ENCODE assay signal across 17 cellular contexts in the genomic region with DNA sequence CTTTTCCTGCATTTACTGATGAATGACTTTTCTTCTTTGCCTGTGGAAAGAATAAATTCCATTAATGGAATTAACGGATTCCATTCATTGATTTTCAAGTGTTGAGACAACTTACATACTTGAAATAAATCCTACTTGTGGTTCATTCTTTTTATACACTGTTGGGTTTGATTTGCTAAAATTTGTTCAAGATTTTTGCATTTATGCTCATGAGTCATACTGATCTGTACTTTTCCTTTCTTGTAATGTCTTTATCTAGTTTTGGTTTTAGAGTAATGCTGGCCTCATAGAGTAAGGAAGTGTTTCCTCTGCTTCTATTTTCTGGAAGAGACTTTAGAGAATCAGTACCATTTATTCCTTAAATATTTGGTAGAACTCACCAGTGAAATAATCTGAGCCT.
"Had no signal": no experiment of that assay in that cellular context is flagged by ENCODE, and none has a peak within 500 bp of the region (broad histone marks: within the 10 kb centered on the region; RNA-seq: fewer than 3 reads in every experiment).

No MANE protein-coding gene starts in this region.

- H3K27me3 ChIP-seq: gastroesophageal sphincter, upper lobe of left lung had no signal

- H3K9me3 ChIP-seq: gastroesophageal sphincter, left ventricle myocardium inferior, upper lobe of left lung had no signal

- H3K4me3 Mint-ChIP-seq: activated CD4-positive, alpha-beta memory T cell treated with anti-CD3 and anti-CD28 coated beads for 36 hours; brain; memory B cell; stimulated activated naive B cell treated with anti-CD40 and anti-IgM and Interleukin-4, amounts not matched to agents 10 μg/mL and 1 μg/mL and 100 μg/mL, for 72 hours had no signal

- H3K27ac Mint-ChIP-seq: activated CD4-positive, alpha-beta memory T cell treated with anti-CD3 and anti-CD28 coated beads for 36 hours; brain; memory B cell; natural killer cell treated with Interleukin-12 subunit alpha and Interleukin-12 subunit beta and Interleukin-15 and Interleukin-18, amount 100 ng/mL, for 72 hours; stimulated activated naive B cell treated with anti-CD40 and anti-IgM and Interleukin-4, amounts not matched to agents 10 μg/mL and 1 μg/mL and 100 μg/mL, for 72 hours had no signal

- H3K4me1 ChIP-seq: gastroesophageal sphincter, left ventricle myocardium inferior, upper lobe of left lung had no signal

- H3K4me1 Mint-ChIP-seq: brain; memory B cell; stimulated activated naive B cell treated with anti-CD40 and anti-IgM and Interleukin-4, amounts not matched to agents 10 μg/mL and 1 μg/mL and 100 μg/mL, for 72 hours had no signal

- H3K36me3 ChIP-seq: gastroesophageal sphincter, left ventricle myocardium inferior, upper lobe of left lung had no signal

- ATAC-seq: esophagus mucosa; gastroesophageal sphincter; natural killer cell treated with Interleukin-12 subunit alpha and Interleukin-12 subunit beta and Interleukin-15 and Interleukin-18, amount 100 ng/mL, for 72 hours; right cardiac atrium; stimulated activated naive B cell treated with anti-CD40 and anti-IgM and Interleukin-4, amounts not matched to agents 10 μg/mL and 1 μg/mL and 100 μg/mL, for 72 hours had no signal

- H3K9me3 Mint-ChIP-seq: activated CD4-positive, alpha-beta memory T cell treated with anti-CD3 and anti-CD28 coated beads for 36 hours; activated T-helper 2 cell treated with anti-CD3 and anti-CD28 coated beads, Interferon-gamma antibody, Interleukin-2, Interleukin-4, amounts not matched to agents 10 μg/mL and 5 μg/mL and 100 μg/mL, durations not matched to agents 14 hours and 24 hours and 36 hours; memory B cell; natural killer cell treated with Interleukin-12 subunit alpha and Interleukin-12 subunit beta and Interleukin-15 and Interleukin-18, amount 100 ng/mL, for 72 hours had no signal

- H3K4me3 ChIP-seq: gastroesophageal sphincter, left ventricle myocardium inferior, smooth muscle cell, upper lobe of left lung had no signal

- H3K27ac ChIP-seq: gastroesophageal sphincter, left ventricle myocardium inferior, upper lobe of left lung had no signal

- H3K36me3 Mint-ChIP-seq: activated CD4-positive, alpha-beta memory T cell treated with anti-CD3 and anti-CD28 coated beads for 36 hours; memory B cell; natural killer cell treated with Interleukin-12 subunit alpha and Interleukin-12 subunit beta and Interleukin-15 and Interleukin-18, amount 100 ng/mL, for 72 hours; stimulated activated naive B cell treated with anti-CD40 and anti-IgM and Interleukin-4, amounts not matched to agents 10 μg/mL and 1 μg/mL and 100 μg/mL, for 72 hours had no signal

- H3K27me3 Mint-ChIP-seq: activated CD4-positive, alpha-beta memory T cell treated with anti-CD3 and anti-CD28 coated beads for 36 hours; brain; memory B cell; natural killer cell treated with Interleukin-12 subunit alpha and Interleukin-12 subunit beta and Interleukin-15 and Interleukin-18, amount 100 ng/mL, for 72 hours; stimulated activated naive B cell treated with anti-CD40 and anti-IgM and Interleukin-4, amounts not matched to agents 10 μg/mL and 1 μg/mL and 100 μg/mL, for 72 hours had no signal

- DNase-seq: activated CD4-positive, alpha-beta memory T cell treated with anti-CD3 and anti-CD28 coated beads for 36 hours; activated CD8-positive, alpha-beta memory T cell treated with anti-CD3 and anti-CD28 coated beads, Interleukin-2, amount 50 U/mL, for 4 hours; amniotic stem cell; cerebellar nuclear complex; left ventricle myocardium inferior; nucleus accumbens; right cardiac atrium; SHP77 treated with DMSO at 0.1 percent for 48 hours; stimulated activated naive B cell treated with anti-CD40 and anti-IgM and Interleukin-4, amounts not matched to agents 10 μg/mL and 1 μg/mL and 100 μg/mL, for 72 hours; upper lobe of left lung had no signal
